Comparison of ENCODE assay signal across 10 cellular contexts in genomic region chr12:124646385-124647230, GRCh38.
DNase-seq lines count a peak whose midpoint lies in the region; TF ChIP-seq lines count a peak whose summit lies in the region.
"Had no signal": no experiment of that assay in that cellular context is flagged by ENCODE, and none has a peak within 500 bp of the region (broad histone marks: within the 10 kb centered on the region; RNA-seq: fewer than 3 reads in every experiment).

No MANE protein-coding gene starts in this region.

- intact Hi-C loops in lower leg skin (cut with DNase I; ENCODE audit: low total_unique reads) (no loop called here), Caco-2 (cut with micrococcal nuclease; ENCODE audit: unreplicated experiment) (no loop called here)

- no peaks in the 10 kb centered on the region for H3K27me3 Mint-ChIP-seq in Caco-2 (ENCODE audit: insufficient read depth, unreplicated experiment)

- POLR2A ChIA-PET in GM10248 (lab: Yijun Ruan, JAX) (no interaction called here), Caco-2 (lab: Charles Lee) (no interaction called here)

- WGBS in lower leg skin, 2 donors, result 53 to 58% methylated on average over 31 to 32 of the region's 34 CpGs

- TF ChIP-seq CTCF in GM10248 (IDR thresholded peaks at IDR 0.05; ENCODE audit: control extremely low read depth, extremely low read depth, low read depth, missing control alignments), result peak; percentile 14
- TF ChIP-seq CTCF in WERI-Rb-1 (IDR thresholded peaks at IDR 0.05; ENCODE audit: low read depth, low read length), result no peak
- no peak for TF ChIP-seq CTCF in choroid plexus epithelial cell (conservative IDR thresholded peaks at IDR 0.05; ENCODE audit: low read depth, low read length)
- TF ChIP-seq CTCF in lower leg skin (IDR thresholded peaks at IDR 0.05), result no peak
- TF ChIP-seq CTCF in Caco-2 (IDR thresholded peaks at IDR 0.05; ENCODE audit: insufficient read depth in 1 of 2, low read depth in 1 of 2, low read length in 1 of 2, severe bottlenecking in 1 of 2, unreplicated experiment in 1 of 2), result no peak

- DNase-seq in GM10248 (ENCODE audit: extremely low spot score) (peak; percentile 61), WERI-Rb-1 (no peak), choroid plexus epithelial cell (ENCODE audit: low read depth) (no peak), lower leg skin (ENCODE audit: low spot score in 2 of 2) (no peak), H4 (ENCODE audit: low spot score) (no peak), NAMALWA (ENCODE audit: low spot score) (no peak), Caco-2 (no peak)
- DNase-seq in stimulated activated CD4-positive, alpha-beta T cell treated with anti-CD3 and anti-CD28 coated beads, Interleukin-4, amount 100 ng/mL, for 24 hours, result peak; percentile 63
- DNase-seq: Peyer's patch had no signal

- H3K36me3 ChIP-seq in WERI-Rb-1, result no peaks in the 10 kb centered on the region; the same call in 1 of the 2 replicates
- no peaks in the 10 kb centered on the region for H3K36me3 ChIP-seq in Caco-2 (ENCODE audit: control insufficient read depth, insufficient read depth, low read length)
- H3K36me3 ChIP-seq: Peyer's patch had no signal

- no peak overlapping the region for H3K4me3 Mint-ChIP-seq in Caco-2 (ENCODE audit: unreplicated experiment)

- CTCF ChIA-PET in GM10248 (lab: Yijun Ruan, JAX) (interaction anchor here (1.0 kb wide), 1 partner anchor 9 kb away, joined by 3 read pairs; no protein-coding TSS in a partner anchor), Caco-2 (lab: Charles Lee) (no interaction called here)

- no peak overlapping the region for H3K4me3 ChIP-seq in WERI-Rb-1 (ENCODE audit: low read depth, low read length)
- peak overlapping the region; percentile 6 for H3K4me3 ChIP-seq in choroid plexus epithelial cell (ENCODE audit: low read depth, low read length)
- no peak overlapping the region for H3K4me3 ChIP-seq in lower leg skin (ENCODE audit: low read depth, poor library complexity, severe bottlenecking)
- no peak overlapping the region for H3K4me3 ChIP-seq in Caco-2 (ENCODE audit: low read depth, low read length)
- H3K4me3 ChIP-seq: Peyer's patch had no signal

- H3K9me3 Mint-ChIP-seq in Caco-2 (ENCODE audit: unreplicated experiment), result peaks cover 14% of the 10 kb centered on the region

- peaks cover 6% of the 10 kb centered on the region for H3K36me3 Mint-ChIP-seq in Caco-2 (ENCODE audit: insufficient read depth, unreplicated experiment)

- no TSS peak for BruUV-seq in Caco-2 (replicated peaks; lab: Mats Ljungman, UMichigan)

- H3K27me3 ChIP-seq in WERI-Rb-1 (ENCODE audit: insufficient read depth, low read depth, severe bottlenecking) (no peaks in the 10 kb centered on the region), Caco-2 (replicated peaks; ENCODE audit: control insufficient read depth, insufficient read depth, low read length) (no peaks in the 10 kb centered on the region)
- H3K27me3 ChIP-seq: Peyer's patch had no signal

- no peak overlapping the region for H3K27ac Mint-ChIP-seq in Caco-2 (ENCODE audit: unreplicated experiment)

- TF ChIP-seq POLR2A in lower leg skin (IDR thresholded peaks at IDR 0.05), result no peak

- H3K27ac ChIP-seq in WERI-Rb-1, result peak overlapping the region; percentile 52
- H3K27ac ChIP-seq: KMS-11, Peyer's patch had no signal

- H3K4me1 Mint-ChIP-seq in Caco-2 (ENCODE audit: low read depth, unreplicated experiment), result no peaks in the 10 kb centered on the region

- no peaks in the 10 kb centered on the region for H3K4me1 ChIP-seq in Caco-2
- H3K4me1 ChIP-seq: Peyer's patch had no signal

- H3K9me3 ChIP-seq in WERI-Rb-1 (ENCODE audit: severe bottlenecking) (peaks cover 21% of the 10 kb centered on the region), Caco-2 (peaks cover 21% of the 10 kb centered on the region)

Comparison
In these comparisons a context has a peak if more than half of its experiments do, and no peak if none do; other contexts are left out.
1. DNase-seq: peak in GM10248 (single experiment) and stimulated activated CD4-positive, alpha-beta T cell treated with anti-CD3 and anti-CD28 coated beads, Interleukin-4, amount 100 ng/mL, for 24 hours (single experiment); none in WERI-Rb-1 (single experiment), choroid plexus epithelial cell (single experiment), lower leg skin (0 of 2), H4 (single experiment), NAMALWA (single experiment) and Caco-2 (0 of 2).